In the genomic region with DNA sequence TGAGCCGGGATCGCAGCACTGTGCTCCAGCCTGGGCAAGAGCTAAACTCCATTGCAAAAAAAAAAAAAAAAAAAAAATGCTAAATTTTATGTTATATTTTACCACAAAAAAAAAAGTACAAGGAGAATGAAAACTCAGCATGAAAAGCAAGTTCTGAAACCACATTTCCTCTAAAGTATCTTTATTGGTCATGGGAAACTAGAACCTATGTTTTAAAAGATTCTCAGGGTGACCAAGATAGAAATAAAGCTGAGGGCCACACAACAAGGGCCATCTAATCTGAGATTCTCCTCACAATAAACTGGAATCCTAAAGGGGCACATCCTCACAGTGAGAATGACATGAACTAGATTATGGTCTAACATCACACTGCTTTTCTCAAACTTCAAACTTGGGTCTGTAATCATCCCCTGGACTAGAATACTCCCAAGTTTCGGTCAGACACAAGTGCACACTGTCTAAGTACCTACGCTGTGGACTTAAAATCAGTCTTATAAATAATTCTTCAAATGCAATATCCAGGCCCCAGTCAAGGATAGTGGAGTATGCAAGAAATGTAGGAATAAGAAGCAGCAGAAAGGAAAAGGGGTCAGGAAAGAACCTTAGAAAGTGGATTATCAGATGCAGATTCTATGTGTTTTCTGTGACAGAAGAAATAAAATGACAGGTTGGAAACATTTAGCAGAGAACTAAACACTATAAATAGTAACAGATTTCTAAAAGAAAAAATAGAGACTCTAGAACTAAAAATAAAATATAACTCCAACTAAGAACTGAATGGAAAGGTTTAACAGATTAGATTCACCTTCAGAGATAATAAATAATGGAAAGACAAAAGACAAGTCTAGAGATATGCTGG, we compare ENCODE assay signal across 14 cellular contexts. TPM values are rescaled to one million over a fixed set of nuclear protein-coding genes. Genes with fewer than 3 reads are reported as not detected.
A peak's percentile ranks its signal among the peaks of the same experiment; 100 is the strongest.
DNase-seq lines count a peak whose midpoint lies in the region; ATAC-seq, FAIRE-seq and TF ChIP-seq lines count a peak whose summit lies in the region.
"Had no signal": no experiment of that assay in that cellular context is flagged by ENCODE, and none has a peak within 500 bp of the region (broad histone marks: within the 10 kb centered on the region; RNA-seq: fewer than 3 reads in every experiment).

No MANE protein-coding gene starts in this region.

- intact Hi-C loops in activated CD4-positive, alpha-beta memory T cell treated with anti-CD3 and anti-CD28 coated beads for 36 hours (cut with micrococcal nuclease), result loop anchor here (1.0 to 2.0 kb wide), 3 partner anchors 10 to 21 kb away; no protein-coding TSS in a partner anchor
- intact Hi-C loops in GM12878 (cut with micrococcal nuclease; ENCODE audit: unreplicated experiment), result loop anchor here (2.0 kb wide), 1 partner anchor 31 kb away; no protein-coding TSS in a partner anchor

- peak overlapping the region; percentile 9; the same call in 1 of the 2 replicates for H3K4me2 ChIP-seq in KMS-11
- peak overlapping the region; percentile 41; the same call in 1 of the 2 replicates for H3K4me2 ChIP-seq in GM12878 (ENCODE audit: control insufficient read depth, insufficient read depth)
- H3K4me2 ChIP-seq: A549 had no signal

- H3K9ac ChIP-seq in KMS-11 (no peak overlapping the region), GM12878 (ENCODE audit: control insufficient read depth, insufficient read depth, low read length) (peak overlapping the region; percentile 30)

- H3K4me3 ChIP-seq in KMS-11 (IDR thresholded peaks at IDR 0.05; ENCODE audit: insufficient read depth, low read depth, low read length) (no peak overlapping the region), GM12878 (no peak overlapping the region)
- H3K4me3 ChIP-seq: A549, psoas muscle had no signal

- H4K20me1 ChIP-seq in KMS-11 (ENCODE audit: insufficient read depth), result peaks cover 5% of the 10 kb centered on the region; the same call in 1 of the 2 replicates
- H4K20me1 ChIP-seq in GM12878 (ENCODE audit: control insufficient read depth, insufficient read depth), result no peaks in the 10 kb centered on the region

- H3K36me3 Mint-ChIP-seq in activated CD4-positive, alpha-beta memory T cell treated with anti-CD3 and anti-CD28 coated beads for 36 hours, result peaks cover 14% of the 10 kb centered on the region
- H3K36me3 Mint-ChIP-seq in activated CD4-positive, alpha-beta memory T cell treated with anti-CD3 and anti-CD28 coated beads, Interleukin-2, amount 10 ng/mL, durations not matched to agents 7 days and 5 days (ENCODE audit: low read depth), result peaks cover 29% of the 10 kb centered on the region
- H3K36me3 Mint-ChIP-seq in stimulated activated effector memory CD8-positive, alpha-beta T cell treated with anti-CD3 and anti-CD28 coated beads, Interleukin-12 subunit alpha, Interleukin-12 subunit beta, amount 100 ng/mL, for 72 hours, result peaks cover 6% of the 10 kb centered on the region

- no peak for TF ChIP-seq CTCF in KMS-11 (conservative IDR thresholded peaks at IDR 0.05; ENCODE audit: low read depth, low read length)
- TF ChIP-seq CTCF in GM12878 (IDR thresholded peaks at IDR 0.05 in 2 of 3, conservative IDR thresholded peaks at IDR 0.05 in 1 of 3; ENCODE audit: control insufficient read depth in 2 of 3, extremely low read depth in 1 of 3, insufficient read depth in 1 of 3, low read depth in 3 of 3, low read length in 3 of 3), result no peak

- in situ Hi-C loops in GM12878 (cut with MboI), result no loop called here

- SMC1A ChIA-PET in GM12878 (lab: Charles Lee; ENCODE audit: uncharacterized antibody, unreplicated experiment), result interaction anchor here (0.6 to 2.1 kb wide), 11 partner anchors 14 to 130 kb away, joined by 3 to 6 read pairs (median 3); no protein-coding TSS in a partner anchor

- H3K4me1 Mint-ChIP-seq in activated CD4-positive, alpha-beta memory T cell treated with anti-CD3 and anti-CD28 coated beads for 36 hours (ENCODE audit: low read depth), result peaks cover 76% of the 10 kb centered on the region
- peaks cover 37% of the 10 kb centered on the region for H3K4me1 Mint-ChIP-seq in activated CD4-positive, alpha-beta memory T cell treated with anti-CD3 and anti-CD28 coated beads, Interleukin-2, amount 10 ng/mL, durations not matched to agents 7 days and 5 days
- H3K4me1 Mint-ChIP-seq in stimulated activated effector memory CD8-positive, alpha-beta T cell treated with anti-CD3 and anti-CD28 coated beads, Interleukin-12 subunit alpha, Interleukin-12 subunit beta, amount 100 ng/mL, for 72 hours, result peaks cover 60% of the 10 kb centered on the region

- peak overlapping the region; percentile 11; the same call in 1 of the 2 replicates for H3K27ac ChIP-seq in KMS-11
- peak overlapping the region; percentile 80 for H3K27ac ChIP-seq in GM12878 (ENCODE audit: control insufficient read depth, insufficient read depth)
- H3K27ac ChIP-seq: psoas muscle had no signal

- H3K27me3 Mint-ChIP-seq in activated CD4-positive, alpha-beta memory T cell treated with anti-CD3 and anti-CD28 coated beads for 36 hours, result no peaks in the 10 kb centered on the region
- H3K27me3 Mint-ChIP-seq in activated CD4-positive, alpha-beta memory T cell treated with anti-CD3 and anti-CD28 coated beads, Interleukin-2, amount 10 ng/mL, durations not matched to agents 7 days and 5 days, result no peaks in the 10 kb centered on the region

- H3K27me3 ChIP-seq in KMS-11 (ENCODE audit: insufficient read depth, low read depth) (no peaks in the 10 kb centered on the region), GM12878 (replicated peaks in 1 of 2; ENCODE audit: control insufficient read depth in 2 of 2, insufficient read depth in 2 of 2, low read length in 1 of 2) (no peaks in the 10 kb centered on the region)

- no peak for TF ChIP-seq RAD21 in GM12878 (IDR thresholded peaks at IDR 0.05; ENCODE audit: insufficient read depth, low read depth, low read length)

- H3K9me3 Mint-ChIP-seq in activated CD4-positive, alpha-beta memory T cell treated with anti-CD3 and anti-CD28 coated beads for 36 hours, result peaks cover 4% of the 10 kb centered on the region
- H3K9me3 Mint-ChIP-seq in activated CD4-positive, alpha-beta memory T cell treated with anti-CD3 and anti-CD28 coated beads, Interleukin-2, amount 10 ng/mL, durations not matched to agents 7 days and 5 days, result peaks cover 14% of the 10 kb centered on the region
- no peaks in the 10 kb centered on the region for H3K9me3 Mint-ChIP-seq in stimulated activated effector memory CD8-positive, alpha-beta T cell treated with anti-CD3 and anti-CD28 coated beads, Interleukin-12 subunit alpha, Interleukin-12 subunit beta, amount 100 ng/mL, for 72 hours

- no peak overlapping the region for H2AFZ ChIP-seq in KMS-11 (ENCODE audit: low read depth)
- H2AFZ ChIP-seq in GM12878 (ENCODE audit: control insufficient read depth, low read depth, low read length), result no peak overlapping the region

- H3K4me1 ChIP-seq in KMS-11 (ENCODE audit: low read depth, poor library complexity, severe bottlenecking) (peaks cover 33% of the 10 kb centered on the region), GM12878 (ENCODE audit: control insufficient read depth, insufficient read depth, low read length) (peaks cover 11% of the 10 kb centered on the region)

- POLR2A ChIA-PET in activated CD4-positive, alpha-beta memory T cell treated with anti-CD3 and anti-CD28 coated beads for 36 hours (lab: Charles Lee), result interaction anchor here (0.6 to 1.1 kb wide), 7 partner anchors 10 to 155 kb away, joined by 3 to 6 read pairs (median 5); partner anchors contain the start of gene STK17A
- POLR2A ChIA-PET in activated CD4-positive, alpha-beta memory T cell treated with anti-CD3 and anti-CD28 coated beads, Interleukin-2, amount 10 ng/mL, durations not matched to agents 7 days and 5 days (lab: Charles Lee), result interaction anchor here (1.0 to 1.3 kb wide), 4 partner anchors 31 to 96 kb away, joined by 3 to 5 read pairs (median 4); partner anchors contain the start of gene STK17A
- POLR2A ChIA-PET in GM12878 (lab: Charles Lee), result interaction anchor here (0.6 to 1.5 kb wide), 4 partner anchors 9 to 97 kb away, joined by 3 to 15 read pairs (median 3); partner anchors contain the start of gene STK17A

- BruUV-seq in GM12878 (replicated peaks; lab: Mats Ljungman, UMichigan), result no TSS peak

- DNase-seq in activated CD4-positive, alpha-beta memory T cell treated with anti-CD3 and anti-CD28 coated beads for 36 hours, result no peak
- DNase-seq in activated CD4-positive, alpha-beta memory T cell treated with anti-CD3 and anti-CD28 coated beads, Interleukin-2, amount 10 ng/mL, durations not matched to agents 7 days and 5 days, result no peak
- DNase-seq in GM12878 (ENCODE audit: low read depth, low spot score), result peak; percentile 48
- no peak for DNase-seq in stimulated activated effector memory CD8-positive, alpha-beta T cell treated with anti-CD3 and anti-CD28 coated beads, Interleukin-12 subunit alpha, Interleukin-12 subunit beta, amount 100 ng/mL, for 72 hours (ENCODE audit: low spot score in 2 of 2)
- DNase-seq in amygdala (lab: John Stamatoyannopoulos, UW), result no peak
- no peak for DNase-seq in Ammon's horn (ENCODE audit: low spot score)
- no peak for DNase-seq in HT-29 (ENCODE audit: low spot score)
- DNase-seq: activated CD8-positive, alpha-beta memory T cell treated with anti-CD3 and anti-CD28 coated beads for 24 hours; DMS153; erythroblast; psoas muscle had no signal

- WGBS in GM12878 (ENCODE audit: insufficient coverage, insufficient replicate concordance, low lambda C conversion rate, missing lambda C conversion rate), result 60% methylated on average over 2 of the region's 4 CpGs

- RAD21 ChIA-PET in GM12878 (lab: Charles Lee; ENCODE audit: unreplicated experiment), result interaction anchor here (0.6 to 2.2 kb wide), 13 partner anchors 13 to 208 kb away, joined by 3 to 13 read pairs (median 4); partner anchors contain the start of gene STK17A

- TF ChIP-seq POLR2A in GM12878 (IDR thresholded peaks at IDR 0.05; ENCODE audit: low read depth, low read length), result no peak

- H3K79me2 ChIP-seq in KMS-11 (ENCODE audit: insufficient read depth, low read depth), result peaks cover 81% of the 10 kb centered on the region
- H3K79me2 ChIP-seq in GM12878 (ENCODE audit: control insufficient read depth, insufficient read depth, low read length), result peaks cover 74% of the 10 kb centered on the region

- H3K4me3 Mint-ChIP-seq in activated CD4-positive, alpha-beta memory T cell treated with anti-CD3 and anti-CD28 coated beads for 36 hours, result no peak overlapping the region
- H3K4me3 Mint-ChIP-seq in activated CD4-positive, alpha-beta memory T cell treated with anti-CD3 and anti-CD28 coated beads, Interleukin-2, amount 10 ng/mL, durations not matched to agents 7 days and 5 days, result no peak overlapping the region
- peak overlapping the region; percentile 29 for H3K4me3 Mint-ChIP-seq in stimulated activated effector memory CD8-positive, alpha-beta T cell treated with anti-CD3 and anti-CD28 coated beads, Interleukin-12 subunit alpha, Interleukin-12 subunit beta, amount 100 ng/mL, for 72 hours
- H3K4me3 Mint-ChIP-seq: mesothelial cell of epicardium had no signal

- CTCF ChIA-PET in activated CD4-positive, alpha-beta memory T cell treated with anti-CD3 and anti-CD28 coated beads for 36 hours (lab: Charles Lee), result interaction anchor here (1.1 to 2.8 kb wide), 2 partner anchors 97 to 160 kb away, joined by 3 to 24 read pairs; partner anchors contain the start of gene STK17A
- CTCF ChIA-PET in activated CD4-positive, alpha-beta memory T cell treated with anti-CD3 and anti-CD28 coated beads, Interleukin-2, amount 10 ng/mL, durations not matched to agents 7 days and 5 days (lab: Charles Lee), result interaction anchor here (0.7 to 2.1 kb wide), 4 partner anchors 9 to 159 kb away, joined by 3 to 16 read pairs (median 4); partner anchors contain the start of gene STK17A
- CTCF ChIA-PET in GM12878 (lab: Yijun Ruan, JAX), result interaction anchor here (1.1 to 2.7 kb wide), 4 partner anchors 14 to 97 kb away, joined by 3 to 12 read pairs (median 5); partner anchors contain the start of gene STK17A

- peak; percentile 71 for ATAC-seq in GM12878
- peak; percentile 52 for ATAC-seq in stimulated activated effector memory CD8-positive, alpha-beta T cell treated with anti-CD3 and anti-CD28 coated beads, Interleukin-12 subunit alpha, Interleukin-12 subunit beta, amount 100 ng/mL, for 72 hours
- ATAC-seq: A549 had no signal

- H3K27ac Mint-ChIP-seq in activated CD4-positive, alpha-beta memory T cell treated with anti-CD3 and anti-CD28 coated beads for 36 hours, result peak overlapping the region; percentile 61
- H3K27ac Mint-ChIP-seq in activated CD4-positive, alpha-beta memory T cell treated with anti-CD3 and anti-CD28 coated beads, Interleukin-2, amount 10 ng/mL, durations not matched to agents 7 days and 5 days, result no peak overlapping the region
- peak overlapping the region; percentile 55 for H3K27ac Mint-ChIP-seq in stimulated activated effector memory CD8-positive, alpha-beta T cell treated with anti-CD3 and anti-CD28 coated beads, Interleukin-12 subunit alpha, Interleukin-12 subunit beta, amount 100 ng/mL, for 72 hours

- peak; percentile 23 for FAIRE-seq in GM12878 (lab: Jason Lieb, UNC)
- FAIRE-seq: A549 had no signal

- H3K36me3 ChIP-seq in KMS-11 (ENCODE audit: insufficient read depth) (no peaks in the 10 kb centered on the region), GM12878 (ENCODE audit: control insufficient read depth in 2 of 2, insufficient read depth in 2 of 2, low read length in 1 of 2) (no peaks in the 10 kb centered on the region; a peak in 1 of 4 replicates)

- no peak for TF ChIP-seq EP300 in GM12878 (IDR thresholded peaks at IDR 0.05; ENCODE audit: borderline replicate concordance in 1 of 2, control insufficient read depth in 1 of 2, low read depth in 2 of 2, low read length in 2 of 2)

- H3K9me3 ChIP-seq in GM12878 (replicated peaks; ENCODE audit: control insufficient read depth, insufficient read depth, low read length), result peaks cover 12% of the 10 kb centered on the region
- H3K9me3 ChIP-seq: A549, psoas muscle had no signal

RNA-seq across cellular contexts. Expression of gene COA1, which starts 49.9 kb away (rescaled TPM):
- 10 to 100 TPM; 78.9 to 79.6 TPM for total RNA-seq in activated CD4-positive, alpha-beta memory T cell treated with anti-CD3 and anti-CD28 coated beads for 36 hours
- total RNA-seq in activated CD4-positive, alpha-beta memory T cell treated with anti-CD3 and anti-CD28 coated beads, Interleukin-2, amount 10 ng/mL, durations not matched to agents 7 days and 5 days, result 10 to 100 TPM; 56.0 to 57.3 TPM
- total RNA-seq in GM12878 (2013; cell fraction: nucleolus; rRNA removed), result 530 and 536 TPM in 2 replicates
- total RNA-seq in GM12878 (2014; rRNA removed), result 87.1 and 102 TPM in 2 replicates
- 97.3 and 103 TPM in 2 replicates for total RNA-seq in GM12878 (2014; rRNA removed; fragmentation: Illumina TruSeq; extraction: Trizol)
- 83.1 and 84.9 TPM in 2 replicates for total RNA-seq in GM12878 (2021)
- polyA plus RNA-seq in GM12878 (2011; ENCODE audit: low read depth), result 75.1 TPM
- polyA plus RNA-seq in GM12878 (2011; rRNA removed), result 109 and 117 TPM in 2 replicates
- polyA plus RNA-seq in GM12878 (2011; cell fraction: cytosol; rRNA removed), result 98.4 and 113 TPM in 2 replicates
- polyA plus RNA-seq in GM12878 (2011; cell fraction: nucleus; rRNA removed), result 98.0 and 106 TPM in 2 replicates
- 80.5 and 85.8 TPM in 2 replicates for polyA plus RNA-seq in GM12878 (2012)
- polyA plus RNA-seq in GM12878 (2014; fragmentation: Illumina TruSeq; extraction: Trizol), result 122 and 171 TPM in 2 replicates
- polyA plus RNA-seq in GM12878 (2014; fragmentation: Nextera tagmentation; extraction: Ambion mirVana), result 100 to 1,000 TPM; 218 to 258 TPM
- 105 and 126 TPM in 2 replicates for polyA plus RNA-seq in GM12878 (2014; rRNA removed)
- polyA plus RNA-seq in GM12878 (2016; fragmentation: Nextera tagmentation; extraction: Ambion mirVana), result 100 to 1,000 TPM; 104 to 106 TPM
- polyA minus RNA-seq in GM12878 (2011; rRNA and poly(A)+ RNA removed), result 141 and 202 TPM in 2 replicates
- polyA minus RNA-seq in GM12878 (2011; cell fraction: cytosol; rRNA and poly(A)+ RNA removed), result 22.2 and 26.7 TPM in 2 replicates
- 105 and 157 TPM in 2 replicates for polyA minus RNA-seq in GM12878 (2011; cell fraction: nucleus; rRNA and poly(A)+ RNA removed)
- 55.2 and 72.0 TPM in 2 replicates for total RNA-seq in HT-29 (2014; rRNA removed; shearing (Covaris generic))
